ENCODE assay signal across 28 cellular contexts in genomic region chr2:129113776-129114175, GRCh38.
"Had no signal": no experiment of that assay in that cellular context is flagged by ENCODE, and none has a peak within 500 bp of the region (broad histone marks: within the 10 kb centered on the region; RNA-seq: fewer than 3 reads in every experiment).

No MANE protein-coding gene starts in this region.

- H3K27me3 ChIP-seq: brain microvascular endothelial cell, dorsolateral prefrontal cortex had no signal

- FAIRE-seq: astrocyte, bronchial epithelial cell, frontal cortex had no signal

- H3K36me3 ChIP-seq: brain microvascular endothelial cell, WERI-Rb-1 had no signal

- H3K27ac ChIP-seq: brain microvascular endothelial cell, coronary artery, dorsolateral prefrontal cortex, WERI-Rb-1 had no signal

- ATAC-seq: activated CD4-positive, alpha-beta T cell treated with anti-CD3 and anti-CD28 coated beads for 36 hours; activated CD8-positive, alpha-beta memory T cell treated with anti-CD3 and anti-CD28 coated beads, Interleukin-2, amount 10 ng/mL, durations not matched to agents 7 days and 5 days; activated CD8-positive, alpha-beta T cell treated with anti-CD3 and anti-CD28 coated beads, Interleukin-2, amount 10 ng/mL, durations not matched to agents 7 days and 5 days; activated naive CD4-positive, alpha-beta T cell treated with anti-CD3 and anti-CD28 coated beads, Interleukin-2, amount 50 U/mL, for 72 hours; esophagus mucosa had no signal

- H3K4me3 ChIP-seq: coronary artery, dorsolateral prefrontal cortex had no signal

- DNase-seq: activated B cell treated with CpG ODN at 0.5 μM for 24 hours; activated CD4-positive, alpha-beta memory T cell treated with anti-CD3 and anti-CD28 coated beads for 36 hours; activated CD4-positive, alpha-beta T cell treated with anti-CD3 and anti-CD28 coated beads for 36 hours; activated CD4-positive, alpha-beta T cell treated with anti-CD3 and anti-CD28 coated beads, Interleukin-2, amount 10 ng/mL, durations not matched to agents 24 days and 14 days; activated CD4-positive, CD25-positive, alpha-beta regulatory T cell treated with anti-CD3 and anti-CD28 coated beads, Interleukin-2, amount 50 U/mL, for 72 hours; activated CD8-positive, alpha-beta memory T cell treated with anti-CD3 and anti-CD28 coated beads, Interleukin-2, amount 10 ng/mL, durations not matched to agents 7 days and 5 days; activated CD8-positive, alpha-beta memory T cell treated with anti-CD3 and anti-CD28 coated beads, Interleukin-2, amount 50 U/mL, for 4 hours; activated CD8-positive, alpha-beta T cell treated with anti-CD3 and anti-CD28 coated beads, Interleukin-2, amount 10 ng/mL, durations not matched to agents 7 days and 5 days; activated effector memory CD4-positive, alpha-beta T cell treated with anti-CD3 and anti-CD28 coated beads, Interleukin-2, amount 50 U/mL, for 16 hours; activated naive CD4-positive, alpha-beta T cell treated with anti-CD3 and anti-CD28 coated beads, Interleukin-2, amount 10 ng/mL, durations not matched to agents 7 days and 5 days; activated naive CD8-positive, alpha-beta T cell treated with anti-CD3 and anti-CD28 coated beads, Interleukin-2, amount 10 ng/mL, durations not matched to agents 7 days and 5 days; activated T-cell treated with anti-CD3 and anti-CD28 coated beads, Interleukin-2, amount 50 U/mL, for 1 hour; activated T-cell treated with anti-CD3 and anti-CD28 coated beads, Interleukin-2, amount 50 U/mL, for 48 hours; brain microvascular endothelial cell; dorsolateral prefrontal cortex; effector memory CD4-positive, alpha-beta T cell; endodermal cell; foreskin fibroblast; head of caudate nucleus; hippocampal formation; T1000; WERI-Rb-1 had no signal
